Comparison of ENCODE assay signal across 7 cellular contexts in genomic region chr6:107368471-107368870, GRCh38.
"Had no signal": no experiment of that assay in that cellular context is flagged by ENCODE, and none has a peak within 500 bp of the region (broad histone marks: within the 10 kb centered on the region; RNA-seq: fewer than 3 reads in every experiment).

No MANE protein-coding gene starts in this region.

- H3K27me3 Mint-ChIP-seq: IgD-negative memory B cell had no signal

- H3K27ac ChIP-seq: GM23248 had no signal

- FAIRE-seq: HTR-8/SVneo had no signal

- ATAC-seq: HCT116 had no signal

- H3K9ac ChIP-seq: GM23248 had no signal

- H3K4me1 ChIP-seq: HAP-1 had no signal

- H3K27ac Mint-ChIP-seq: IgD-negative memory B cell had no signal

- H3K9me3 ChIP-seq: HAP-1 had no signal

- H3K4me3 ChIP-seq: GM23248, HAP-1 had no signal

- H3K36me3 ChIP-seq: HAP-1 had no signal

- H2AFZ ChIP-seq: GM23248 had no signal

- DNase-seq: GM23248, H7, KG1 had no signal

- H3K4me3 Mint-ChIP-seq: IgD-negative memory B cell had no signal
